In the genomic region with DNA sequence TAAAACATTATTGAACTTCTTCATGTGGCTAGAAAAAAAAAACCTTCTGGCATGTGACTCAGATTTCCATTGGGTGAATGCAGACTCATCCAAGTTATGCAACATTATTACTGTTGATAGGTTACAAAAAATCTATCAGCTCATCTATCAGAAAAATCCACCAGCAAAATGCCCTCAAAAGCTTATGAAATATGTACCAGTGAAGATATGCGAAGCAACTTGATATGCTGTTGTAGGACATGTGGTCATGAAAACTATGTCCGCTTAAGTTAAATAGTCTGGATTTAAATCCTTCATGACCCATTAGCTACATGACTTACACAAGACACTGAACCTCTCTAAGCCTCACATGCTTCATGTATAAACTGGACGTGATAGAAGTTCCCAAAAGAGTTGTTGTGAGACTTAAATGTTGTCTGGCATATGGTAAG, we compare ENCODE assay signal across 10 cellular contexts. TPM values are rescaled to one million over a fixed set of nuclear protein-coding genes. Genes with fewer than 3 reads are reported as not detected.
DNase-seq lines count a peak whose midpoint lies in the region; TF ChIP-seq lines count a peak whose summit lies in the region.
"Had no signal": no experiment of that assay in that cellular context is flagged by ENCODE, and none has a peak within 500 bp of the region (broad histone marks: within the 10 kb centered on the region; RNA-seq: fewer than 3 reads in every experiment).

No MANE protein-coding gene starts in this region.

- H3K36me3 ChIP-seq in BJ (ENCODE audit: control insufficient read depth, insufficient read depth, low read length) (no peaks in the 10 kb centered on the region), hepatocyte (replicated peaks; ENCODE audit: insufficient read depth, low read depth) (no peaks in the 10 kb centered on the region), sigmoid colon (no peaks in the 10 kb centered on the region)

- no peak overlapping the region for H3K27ac Mint-ChIP-seq in glutamatergic neuron (ENCODE audit: unreplicated experiment)
- H3K27ac Mint-ChIP-seq in nephron progenitor cell = no peak overlapping the region
- H3K27ac Mint-ChIP-seq: naive thymus-derived CD4-positive, alpha-beta T cell had no signal

- H3K4me3 Mint-ChIP-seq in glutamatergic neuron (ENCODE audit: unreplicated experiment) = no peak overlapping the region
- H3K4me3 Mint-ChIP-seq in nephron progenitor cell = no peak overlapping the region
- H3K4me3 Mint-ChIP-seq: naive thymus-derived CD4-positive, alpha-beta T cell had no signal

- POLR2A ChIA-PET in BJ (lab: Charles Lee) = interaction anchor here (0.6 to 2.3 kb wide), 5 partner anchors 14 to 31 kb away, joined by 3 to 15 read pairs (median 4); a partner anchor contains a TSS

- H3K4me1 ChIP-seq in hepatocyte (ENCODE audit: insufficient read depth) (peaks cover 10% of the 10 kb centered on the region), sigmoid colon (peaks cover 0 to 69% (median 61%) of the 10 kb centered on the region in 4 donors)

- H3K9me3 ChIP-seq in hepatocyte (ENCODE audit: low read depth) = no peaks in the 10 kb centered on the region
- H3K9me3 ChIP-seq in sigmoid colon = no peaks in the 10 kb centered on the region

- no peaks in the 10 kb centered on the region for H3K9me2 ChIP-seq in hepatocyte (replicated peaks; ENCODE audit: insufficient read depth)

- CTCF ChIA-PET in BJ (lab: Yijun Ruan, JAX) = interaction anchor here (0.7 to 6.0 kb wide), 6 partner anchors 13 to 392 kb away, joined by 3 to 35 read pairs (median 4); a partner anchor contains a TSS

- H3K9me3 Mint-ChIP-seq in glutamatergic neuron (ENCODE audit: unreplicated experiment) = no peaks in the 10 kb centered on the region
- no peaks in the 10 kb centered on the region for H3K9me3 Mint-ChIP-seq in nephron progenitor cell
- H3K9me3 Mint-ChIP-seq: naive thymus-derived CD4-positive, alpha-beta T cell had no signal

- H3K79me2 ChIP-seq in hepatocyte = no peaks in the 10 kb centered on the region

- intact Hi-C loops in sigmoid colon (cut with DNase I) = no loop called here

- peak overlapping the region; percentile 14 for H3K4me2 ChIP-seq in hepatocyte

- H3K27me3 ChIP-seq in BJ (ENCODE audit: control insufficient read depth, insufficient read depth, low read length) = no peaks in the 10 kb centered on the region
- H3K27me3 ChIP-seq in hepatocyte = no peaks in the 10 kb centered on the region
- no peaks in the 10 kb centered on the region for H3K27me3 ChIP-seq in sigmoid colon

- no peaks in the 10 kb centered on the region for H3K27me3 Mint-ChIP-seq in glutamatergic neuron (ENCODE audit: unreplicated experiment)
- H3K27me3 Mint-ChIP-seq in nephron progenitor cell (ENCODE audit: low read depth, poor library complexity) = peaks cover 4% of the 10 kb centered on the region

- DNase-seq in BJ (ENCODE audit: low read depth) = peak; percentile 72
- peak; percentile 41 for DNase-seq in brain pericyte (ENCODE audit: low read depth, low spot score)
- DNase-seq in hepatocyte (ENCODE audit: low spot score) = peak; percentile 39
- DNase-seq in sigmoid colon = no peak
- no peak for DNase-seq in glutamatergic neuron
- DNase-seq in nephron progenitor cell = no peak
- no peak for DNase-seq in nucleus accumbens (lab: John Stamatoyannopoulos, UW)
- DNase-seq in stimulated activated CD4-positive, alpha-beta T cell treated with anti-CD3 and anti-CD28 coated beads, Interleukin-4, amount 100 ng/mL, for 1 hour = no peak
- DNase-seq: naive thymus-derived CD4-positive, alpha-beta T cell; stimulated activated naive CD4-positive, alpha-beta T cell had no signal

- 68% methylated on average over 3 of the region's 3 CpGs for WGBS in hepatocyte (ENCODE audit: low lambda C conversion rate, missing lambda C conversion rate)
- 80 to 86% methylated on average over 3 of the region's 3 CpGs for WGBS in sigmoid colon, 2 donors

- H3K4me1 Mint-ChIP-seq in glutamatergic neuron (ENCODE audit: low read depth, unreplicated experiment) (peaks cover 3% of the 10 kb centered on the region), nephron progenitor cell (peaks cover 9% of the 10 kb centered on the region)

- peak overlapping the region; percentile 76 for H3K27ac ChIP-seq in hepatocyte
- H3K27ac ChIP-seq in sigmoid colon = peak overlapping the region; percentile 61 to 80 (median 74)

- no peak for TF ChIP-seq EP300 in sigmoid colon (IDR thresholded peaks at IDR 0.05)

- no peak for TF ChIP-seq POLR2A in sigmoid colon (IDR thresholded peaks at IDR 0.05)

- no peaks in the 10 kb centered on the region for H4K20me1 ChIP-seq in hepatocyte (ENCODE audit: insufficient read depth, poor library complexity, severe bottlenecking)

- H3K4me3 ChIP-seq in BJ (ENCODE audit: low read depth, low read length) (no peak overlapping the region), hepatocyte (no peak overlapping the region), sigmoid colon (no peak overlapping the region)

- H3K36me3 Mint-ChIP-seq in glutamatergic neuron (ENCODE audit: unreplicated experiment) (no peaks in the 10 kb centered on the region), nephron progenitor cell (ENCODE audit: low read depth) (no peaks in the 10 kb centered on the region)
- H3K36me3 Mint-ChIP-seq: naive thymus-derived CD4-positive, alpha-beta T cell had no signal

- no peak overlapping the region for H2AFZ ChIP-seq in hepatocyte

- no peak for TF ChIP-seq CTCF in BJ (IDR thresholded peaks at IDR 0.05; ENCODE audit: insufficient read depth, low read depth, low read length)
- no peak for TF ChIP-seq CTCF in hepatocyte (IDR thresholded peaks at IDR 0.05; ENCODE audit: poor library complexity)
- no peak for TF ChIP-seq CTCF in sigmoid colon (IDR thresholded peaks at IDR 0.05)
- TF ChIP-seq CTCF in glutamatergic neuron (IDR thresholded peaks at IDR 0.05; ENCODE audit: partially characterized antibody, unreplicated experiment) = no peak
- no peak for TF ChIP-seq CTCF in nephron progenitor cell (IDR thresholded peaks at IDR 0.05)

RNA-seq across cellular contexts. Expression of a gene that starts 12.4 kb away (rescaled TPM):
- 2.3 and 2.4 TPM in 2 replicates for polyA plus RNA-seq in BJ (2011; rRNA removed)
- polyA minus RNA-seq in BJ (2011; rRNA and poly(A)+ RNA removed) = 0.76 and 0.87 TPM in 2 replicates
- total RNA-seq in hepatocyte = 2.0 and 2.4 TPM in 2 replicates
- 0.12 and 2.3 TPM in 2 replicates for polyA plus RNA-seq in hepatocyte
- total RNA-seq in sigmoid colon = 1 to 10 TPM; 1.1 to 3.6 (median 1.5) TPM
- under 1 TPM in 2 of 3 donors, not detected in 1; 0.51 to 0.60 TPM for polyA plus RNA-seq in sigmoid colon
- total RNA-seq in glutamatergic neuron (ENCODE audit: unreplicated experiment) = 0.69 TPM
- polyA plus RNA-seq: naive thymus-derived CD4-positive, alpha-beta T cell had no signal

RNA-seq across cellular contexts. Expression of a gene that starts 26.3 kb away (rescaled TPM):
- polyA plus RNA-seq in BJ (2011; rRNA removed) (295 and 536 TPM in 2 replicates), hepatocyte (352 and 369 TPM in 2 replicates), sigmoid colon (100 to 1,000 TPM; 429 to 672 (median 586) TPM)
- polyA minus RNA-seq in BJ (2011; rRNA and poly(A)+ RNA removed) = 23.5 and 47.9 TPM in 2 replicates
- total RNA-seq in hepatocyte (315 and 342 TPM in 2 replicates), sigmoid colon (1,000 to 10,000 TPM; 1,872 to 2,237 (median 1,948) TPM), glutamatergic neuron (ENCODE audit: unreplicated experiment) (233 TPM)

Comparison
In these comparisons a context has a peak if more than half of its experiments do, and no peak if none do; other contexts are left out.
1. DNase-seq: peak in BJ (single experiment), brain pericyte (single experiment) and hepatocyte (single experiment); none in sigmoid colon (single experiment), glutamatergic neuron (single experiment), nephron progenitor cell (single experiment), nucleus accumbens (0 of 56) and stimulated activated CD4-positive, alpha-beta T cell treated with anti-CD3 and anti-CD28 coated beads, Interleukin-4, amount 100 ng/mL, for 1 hour (single experiment).